ENCODE assay signal across 8 cellular contexts in genomic region chr7:31744294-31744874, GRCh38. TPM values are rescaled to one million over a fixed set of nuclear protein-coding genes. Genes with fewer than 3 reads are reported as not detected.
DNase-seq lines count a peak whose midpoint lies in the region; ATAC-seq, FAIRE-seq and TF ChIP-seq lines count a peak whose summit lies in the region.

No MANE protein-coding gene starts in this region.

- H3K4me1 ChIP-seq in A549: peaks cover 22% of the 10 kb centered on the region
- H3K4me1 ChIP-seq in SJCRH30: no peaks in the 10 kb centered on the region
- no peaks in the 10 kb centered on the region for H3K4me1 ChIP-seq in testis

- ATAC-seq in A549: peak; percentile 77 to 93; a peak in 4 of 6 replicates
- peak; percentile 85 for ATAC-seq in HG02642 (IDR thresholded peaks at IDR 0.05; ENCODE audit: poor library complexity, unreplicated experiment)

- FAIRE-seq in A549 (lab: Jason Lieb, UNC): peak; percentile 94

- TF ChIP-seq RAD21 in A549 (conservative IDR thresholded peaks at IDR 0.05 in 1 of 2, IDR thresholded peaks at IDR 0.05 in 1 of 2): peak; percentile 99

- no peaks in the 10 kb centered on the region for H3K36me3 ChIP-seq in SJCRH30
- no peaks in the 10 kb centered on the region for H3K36me3 ChIP-seq in testis (ENCODE audit: low read depth, missing control alignments)

- peak overlapping the region; percentile 37; the same call in 1 of the 3 replicates for H3K4me2 ChIP-seq in A549

- H3K27me3 ChIP-seq in SJCRH30 (peaks cover 6% of the 10 kb centered on the region; the same call in 1 of the 2 replicates), dorsolateral prefrontal cortex (no peaks in the 10 kb centered on the region), testis (no peaks in the 10 kb centered on the region)

- H3K4me3 ChIP-seq in A549 (no peak overlapping the region), SJCRH30 (no peak overlapping the region), dorsolateral prefrontal cortex (no peak overlapping the region), testis (no peak overlapping the region)

- no peak for TF ChIP-seq POLR2A in A549 (IDR thresholded peaks at IDR 0.05; ENCODE audit: low read length)
- no peak for TF ChIP-seq POLR2A in testis (IDR thresholded peaks at IDR 0.05)

- 0% methylated on average over 4 of the region's 4 CpGs for WGBS in A549 (ENCODE audit: missing lambda C conversion rate)
- WGBS in testis, 2 donors: 19 to 20% methylated on average over 4 of the region's 4 CpGs

- H3K27ac ChIP-seq in A549 (peak overlapping the region in 1 of 2 experiments; percentile 11; a peak in 1 of 6 replicates), SJCRH30 (no peak overlapping the region), dorsolateral prefrontal cortex (no peak overlapping the region), testis (no peak overlapping the region)

- DNase-seq in A549 (ENCODE audit: low read depth in 1 of 2, low spot score in 1 of 2): peak; percentile 44 to 82
- peak; percentile 63 for DNase-seq in NCI-H1092 (lab: John Stamatoyannopoulos, UW)
- DNase-seq in SJCRH30: peak; percentile 34 to 72
- peak; percentile 67 to 91 (median 78) for DNase-seq in dorsolateral prefrontal cortex
- DNase-seq in medulla oblongata (ENCODE audit: extremely low spot score): peak; percentile 89
- DNase-seq in testis: peak; percentile 79

- TF ChIP-seq CTCF in A549 (IDR thresholded peaks at IDR 0.05) (peak; percentile 96), GM12872 (IDR thresholded peaks at IDR 0.05; ENCODE audit: insufficient read depth, low read depth, low read length) (peak; percentile 79), dorsolateral prefrontal cortex (IDR thresholded peaks at IDR 0.05 in 54 of 56, conservative IDR thresholded peaks at IDR 0.05 in 2 of 56; ENCODE audit: low read depth in 1 of 56, partially characterized antibody in 56 of 56) (peak; percentile 71 to 99 (median 95)), testis (IDR thresholded peaks at IDR 0.05) (peak; percentile 79 to 84 (median 81))

- peaks cover 7% of the 10 kb centered on the region; the same call in 2 of the 3 replicates for H3K9me3 ChIP-seq in A549
- H3K9me3 ChIP-seq in SJCRH30 (replicated peaks): no peaks in the 10 kb centered on the region
- no peaks in the 10 kb centered on the region for H3K9me3 ChIP-seq in testis

- no peak for TF ChIP-seq EP300 in A549 (IDR thresholded peaks at IDR 0.05)

- POLR2A ChIA-PET in A549 (lab: Yijun Ruan, JAX): no interaction called here

- CTCF ChIA-PET in A549 (lab: Yijun Ruan, JAX): interaction anchor here (0.6 to 7.9 kb wide), 46 partner anchors 9 to 735 kb away, joined by 3 to 261 read pairs (median 4); no protein-coding TSS in a partner anchor

- intact Hi-C loops in dorsolateral prefrontal cortex (cut with DNase I): loop anchor here (1.0 to 10.0 kb wide), 2 partner anchors 460 to 600 kb away; no protein-coding TSS in a partner anchor
- intact Hi-C loops in testis (cut with DNase I; ENCODE audit: low total_unique reads): no loop called here

TF ChIP-seq in A549, 52 proteins besides CTCF, POLR2A, EP300 and RAD21:
- TF ChIP-seq SREBF2 (IDR thresholded peaks at IDR 0.05) (no peak), ELK1 (IDR thresholded peaks at IDR 0.05; ENCODE audit: low read depth, low read length) (no peak), BHLHE40 (IDR thresholded peaks at IDR 0.05; ENCODE audit: low read depth, low read length) (no peak), RFX5 (IDR thresholded peaks at IDR 0.05) (no peak), SMC3 (IDR thresholded peaks at IDR 0.05) (peak; percentile 99), RARB (CRISPR knock-in tag; IDR thresholded peaks at IDR 0.05) (no peak), GATA3 (IDR thresholded peaks at IDR 0.05; ENCODE audit: borderline replicate concordance) (peak; percentile 41; the same call in 1 of the 2 replicates)

RNA-seq across cellular contexts. Expression of gene PPP1R17, which starts 57.4 kb away (rescaled TPM):
- polyA plus RNA-seq in A549 (2011; rRNA removed): not detected in 2 replicates
- not detected in 2 replicates for polyA plus RNA-seq in A549 (2012; cell fraction: cytosol; rRNA removed)
- not detected in 2 replicates for polyA plus RNA-seq in A549 (2012; cell fraction: nucleus; rRNA removed)
- polyA plus RNA-seq in A549 (2017; fragmentation: RNase III; extraction: RNeasy Plus Mini Kit Qiagen cat#74134 plus additional on column Dnase treatment): not detected in 3 replicates
- polyA minus RNA-seq in A549 (2011; rRNA and poly(A)+ RNA removed): not detected in 2 replicates
- total RNA-seq in SJCRH30 (2014; rRNA removed; shearing (Covaris generic)): not detected in 2 replicates
- 1 to 10 TPM in 42 of 120 experiments, under 1 TPM in 64, not detected in 14; 0.20 to 2.6 (median 0.78) TPM for total RNA-seq in dorsolateral prefrontal cortex
- total RNA-seq in testis: 1 to 10 TPM; 1.7 to 2.4 TPM
- polyA plus RNA-seq in testis (ENCODE audit: insufficient read depth, low read depth, low replicate concordance): 4.1 TPM
